Comparison of ENCODE assay signal across 9 cellular contexts in genomic region chr6:30907290-30907757, GRCh38. TPM values are rescaled to one million over a fixed set of nuclear protein-coding genes. Genes with fewer than 3 reads are reported as not detected.
DNase-seq lines count a peak whose midpoint lies in the region; ATAC-seq and TF ChIP-seq lines count a peak whose summit lies in the region.
"Not testable (repeated sequence)": the region's sequence is repeated elsewhere in the genome, so short reads cannot be mapped to it uniquely, and the experiment has no call there.
"Had no signal": no experiment of that assay in that cellular context is flagged by ENCODE, and none has a peak within 500 bp of the region (broad histone marks: within the 10 kb centered on the region; RNA-seq: fewer than 3 reads in every experiment).

No MANE protein-coding gene starts in this region.

- H3K36me3 Mint-ChIP-seq in CD8-positive, alpha-beta T cell: peaks cover 36% of the 10 kb centered on the region
- H3K36me3 Mint-ChIP-seq in activated naive CD8-positive, alpha-beta T cell: not testable (repeated sequence)
- peaks cover 11% of the 10 kb centered on the region for H3K36me3 Mint-ChIP-seq in mesothelial cell of epicardium

- not testable (repeated sequence) for ATAC-seq in CD8-positive, alpha-beta T cell

- not testable (repeated sequence) for DNase-seq in CD8-positive, alpha-beta T cell; NT2/D1 (ENCODE audit: low read depth, low spot score); fibroblast of lung (ENCODE audit: low read depth in 2 of 2); mesothelial cell of epicardium (ENCODE audit: low spot score in 2 of 2, unreplicated experiment in 2 of 2); smooth muscle cell (lab: John Stamatoyannopoulos, UW; ENCODE audit: unreplicated experiment)

- peaks cover 17% of the 10 kb centered on the region for H3F3A ChIP-seq in smooth muscle cell (ENCODE audit: low read depth)

- H3K9ac ChIP-seq in NT2/D1 (ENCODE audit: insufficient read length, low read depth) (peak overlapping the region; percentile 53), fibroblast of lung (ENCODE audit: insufficient read depth, low read length) (peak overlapping the region; percentile 13)
- H3K9ac ChIP-seq in smooth muscle cell (ENCODE audit: low read depth): not testable (repeated sequence)

- POLR2A ChIA-PET in CD8-positive, alpha-beta T cell (lab: Charles Lee): interaction anchor here (0.6 to 2.0 kb wide), 6 partner anchors 19 to 336 kb away, joined by 3 to 6 read pairs (median 4); partner anchors contain the start of genes ABCF1 and DDR1

- not testable (repeated sequence) for H3K27me3 ChIP-seq in CD8-positive, alpha-beta T cell (ENCODE audit: insufficient read depth, low read length); NT2/D1 (ENCODE audit: insufficient read depth, insufficient read length); fibroblast of lung (ENCODE audit: control insufficient read depth, insufficient read depth, low read length); smooth muscle cell (ENCODE audit: low read depth)

- 67% methylated on average over 15 of the region's 16 CpGs for WGBS in smooth muscle cell (ENCODE audit: low lambda C conversion rate)

- intact Hi-C loops in CD8-positive, alpha-beta T cell (cut with DNase I, micrococcal nuclease): loop anchor here (5.0 to 10.0 kb wide), 4 partner anchors 223 to 840 kb away; partner anchors contain the start of genes GNL1 (in 1 of the 2), MICA (in 1 of the 2), PPP1R11 (in 1 of the 2) and PPP1R18 (in 1 of the 2)

- not testable (repeated sequence) for H3K36me3 ChIP-seq in CD8-positive, alpha-beta T cell (ENCODE audit: insufficient read depth, low read length); fibroblast of lung (ENCODE audit: control insufficient read depth, insufficient read depth, low read length); smooth muscle cell (ENCODE audit: low read depth)
- H3K36me3 ChIP-seq in NT2/D1 (ENCODE audit: insufficient read depth, insufficient read length, low read length): peaks cover 35% of the 10 kb centered on the region

- H3K4me3 Mint-ChIP-seq in CD8-positive, alpha-beta T cell: peak overlapping the region; percentile 100
- H3K4me3 Mint-ChIP-seq in activated naive CD8-positive, alpha-beta T cell: peak overlapping the region; percentile 100
- H3K4me3 Mint-ChIP-seq in mesothelial cell of epicardium: peak overlapping the region; percentile 96

- H2AFZ ChIP-seq in fibroblast of lung (ENCODE audit: low read length): peak overlapping the region; percentile 80
- H2AFZ ChIP-seq in smooth muscle cell (ENCODE audit: low read depth): peak overlapping the region; percentile 97

- peaks cover 11% of the 10 kb centered on the region for H3K4me1 ChIP-seq in CD8-positive, alpha-beta T cell (ENCODE audit: insufficient read depth, low read length)
- H3K4me1 ChIP-seq in NT2/D1 (ENCODE audit: insufficient read depth, insufficient read length); fibroblast of lung (ENCODE audit: control insufficient read depth, extremely low read depth, insufficient read depth, low read length): not testable (repeated sequence)
- peaks cover 11% of the 10 kb centered on the region for H3K4me1 ChIP-seq in smooth muscle cell (ENCODE audit: low read depth)

- not testable (repeated sequence) for H3K27ac ChIP-seq in CD8-positive, alpha-beta T cell (ENCODE audit: low read depth, low read length)
- H3K27ac ChIP-seq in fibroblast of lung (ENCODE audit: insufficient read depth, low read length) (peak overlapping the region; percentile 13), smooth muscle cell (ENCODE audit: low read depth) (peak overlapping the region; percentile 74)

- H3K79me2 ChIP-seq in fibroblast of lung (ENCODE audit: control insufficient read depth, insufficient read depth, low read length) (peaks cover 10% of the 10 kb centered on the region), smooth muscle cell (ENCODE audit: low read depth) (peaks cover 12% of the 10 kb centered on the region)

- H3K4me2 ChIP-seq in fibroblast of lung (ENCODE audit: extremely low read depth, insufficient read depth, low read length) (peak overlapping the region; percentile 25), smooth muscle cell (peak overlapping the region; percentile 94)

- not testable (repeated sequence) for H3K9me3 ChIP-seq in CD8-positive, alpha-beta T cell (ENCODE audit: low read length); NT2/D1 (ENCODE audit: insufficient read depth, low read length); fibroblast of lung (ENCODE audit: control insufficient read depth, insufficient read depth, low read depth, low read length); smooth muscle cell (replicated peaks; ENCODE audit: low read depth)

- TF ChIP-seq CTCF in CD8-positive, alpha-beta T cell (IDR thresholded peaks at IDR 0.05); fibroblast of lung (conservative IDR thresholded peaks at IDR 0.05 in 1 of 2, IDR thresholded peaks at IDR 0.05 in 1 of 2; ENCODE audit: low read depth in 1 of 2, low read length in 2 of 2); mesothelial cell of epicardium (IDR thresholded peaks at IDR 0.05; ENCODE audit: unreplicated experiment); smooth muscle cell (IDR thresholded peaks at IDR 0.05; ENCODE audit: borderline replicate concordance, insufficient read depth, poor library complexity, severe bottlenecking): not testable (repeated sequence)

- not testable (repeated sequence) for H3K9me3 Mint-ChIP-seq in CD8-positive, alpha-beta T cell; activated naive CD8-positive, alpha-beta T cell (ENCODE audit: low read depth); mesothelial cell of epicardium

- CTCF ChIA-PET in CD8-positive, alpha-beta T cell (lab: Charles Lee): interaction anchor here (1.0 to 2.5 kb wide), 8 partner anchors 8 to 180 kb away, joined by 3 to 8 read pairs (median 4); partner anchors contain the start of gene DDR1

- H3K4me3 ChIP-seq in CD8-positive, alpha-beta T cell (ENCODE audit: low read depth, low read length): peak overlapping the region; percentile 84
- peak overlapping the region; percentile 73 for H3K4me3 ChIP-seq in NT2/D1 (ENCODE audit: insufficient read length, low read depth)
- H3K4me3 ChIP-seq in fibroblast of lung (replicated peaks in 1 of 4; ENCODE audit: control extremely low read depth in 1 of 4, insufficient read depth in 1 of 4, low read depth in 3 of 4, low read length in 4 of 4): peak overlapping the region; percentile 22 to 79 (median 42)
- H3K4me3 ChIP-seq in smooth muscle cell: peak overlapping the region; percentile 100

- H3K27ac Mint-ChIP-seq in CD8-positive, alpha-beta T cell; activated naive CD8-positive, alpha-beta T cell; mesothelial cell of epicardium: not testable (repeated sequence)

- H4K20me1 ChIP-seq in fibroblast of lung (ENCODE audit: control insufficient read depth, extremely low read depth, insufficient read depth, low read length); smooth muscle cell (ENCODE audit: low read depth): not testable (repeated sequence)

- peaks cover 24% of the 10 kb centered on the region for H3K4me1 Mint-ChIP-seq in CD8-positive, alpha-beta T cell (ENCODE audit: low read depth)
- H3K4me1 Mint-ChIP-seq in activated naive CD8-positive, alpha-beta T cell (ENCODE audit: low read depth): peaks cover 23% of the 10 kb centered on the region
- H3K4me1 Mint-ChIP-seq in mesothelial cell of epicardium: peaks cover 11% of the 10 kb centered on the region

- H3K27me3 Mint-ChIP-seq in CD8-positive, alpha-beta T cell (ENCODE audit: low read depth); activated naive CD8-positive, alpha-beta T cell; mesothelial cell of epicardium (ENCODE audit: low read depth): not testable (repeated sequence)

RNA-seq across cellular contexts. Expression of gene GTF2H4, which starts 0.7 kb away (rescaled TPM):
- 1 to 10 TPM; 7.0 to 7.5 TPM for total RNA-seq in CD8-positive, alpha-beta T cell
- total RNA-seq in fibroblast of lung: 8.7 and 12.2 TPM in 2 replicates
- polyA plus RNA-seq in fibroblast of lung: 15.3 and 25.3 TPM in 2 replicates
- 11.9 and 19.3 TPM in 2 replicates for polyA plus RNA-seq in fibroblast of lung (2012)
- 20.4 and 21.8 TPM in 2 replicates for polyA minus RNA-seq in fibroblast of lung (ENCODE audit: low replicate concordance)
- 62.1 to 65.4 TPM (median 62.2 TPM) in 3 replicates for total RNA-seq in mesothelial cell of epicardium
- total RNA-seq in smooth muscle cell: 15.6 and 24.8 TPM in 2 replicates
- 7.2 and 9.5 TPM in 2 replicates for polyA plus RNA-seq in smooth muscle cell

RNA-seq across cellular contexts. Expression of gene VARS2, which starts 6.7 kb away (rescaled TPM):
- total RNA-seq in CD8-positive, alpha-beta T cell: 10 to 100 TPM; 19.5 to 20.6 TPM
- total RNA-seq in fibroblast of lung (13.1 and 20.5 TPM in 2 replicates), mesothelial cell of epicardium (62.1 to 70.6 TPM (median 67.4 TPM) in 3 replicates), smooth muscle cell (15.1 and 18.4 TPM in 2 replicates)
- polyA plus RNA-seq in fibroblast of lung (6.8 and 11.4 TPM in 2 replicates), smooth muscle cell (15.4 and 19.6 TPM in 2 replicates)
- polyA plus RNA-seq in fibroblast of lung (2012): 8.9 and 18.5 TPM in 2 replicates
- 10.8 and 31.9 TPM in 2 replicates for polyA minus RNA-seq in fibroblast of lung (ENCODE audit: low replicate concordance)

RNA-seq across cellular contexts. Expression of gene DDR1, which starts 23.0 kb away (rescaled TPM):
- 1 to 10 TPM; 5.9 to 8.0 TPM for total RNA-seq in CD8-positive, alpha-beta T cell
- total RNA-seq in fibroblast of lung (16.7 and 17.5 TPM in 2 replicates), mesothelial cell of epicardium (344 to 351 TPM (median 349 TPM) in 3 replicates), smooth muscle cell (30.7 and 82.6 TPM in 2 replicates)
- polyA plus RNA-seq in fibroblast of lung (6.2 and 10.9 TPM in 2 replicates), smooth muscle cell (23.8 and 77.3 TPM in 2 replicates)
- 10.7 and 18.4 TPM in 2 replicates for polyA plus RNA-seq in fibroblast of lung (2012)
- 14.7 and 61.1 TPM in 2 replicates for polyA minus RNA-seq in fibroblast of lung (ENCODE audit: low replicate concordance)

RNA-seq across cellular contexts. Expression of gene SFTA2, which starts 24.6 kb away (rescaled TPM):
- not detected for total RNA-seq in CD8-positive, alpha-beta T cell
- total RNA-seq in fibroblast of lung (not detected in 2 replicates), mesothelial cell of epicardium (not detected in 3 replicates), smooth muscle cell (not detected in 2 replicates)
- polyA plus RNA-seq in fibroblast of lung (not detected in 2 replicates), smooth muscle cell (not detected in 2 replicates)
- polyA plus RNA-seq in fibroblast of lung (2012): not detected in 2 replicates
- polyA minus RNA-seq in fibroblast of lung (ENCODE audit: low replicate concordance): not detected in 2 replicates
- total RNA-seq: activated CD8-positive, alpha-beta memory T cell treated with anti-CD3 and anti-CD28 coated beads for 36 hours; cerebellum had no signal
- polyA plus RNA-seq: keratinocyte had no signal

RNA-seq across cellular contexts. Expression of gene MUCL3, which starts 33.4 kb away (rescaled TPM):
- total RNA-seq in CD8-positive, alpha-beta T cell: not detected
- total RNA-seq in fibroblast of lung (not detected in 2 replicates), mesothelial cell of epicardium (not detected in 3 replicates), smooth muscle cell (0.31 TPM in 1 of 2 replicates, not detected in the other)
- polyA plus RNA-seq in fibroblast of lung (0.01 TPM in 1 of 2 replicates, not detected in the other), smooth muscle cell (not detected in 2 replicates)
- polyA plus RNA-seq in fibroblast of lung (2012): not detected in 2 replicates
- not detected in 2 replicates for polyA minus RNA-seq in fibroblast of lung (ENCODE audit: low replicate concordance)
- total RNA-seq: activated CD8-positive, alpha-beta memory T cell treated with anti-CD3 and anti-CD28 coated beads for 36 hours; cerebellum had no signal
- polyA plus RNA-seq: keratinocyte had no signal

Comparison
In these comparisons a context has a peak if more than half of its experiments do, and no peak if none do; other contexts are left out.
1. H3K4me3 ChIP-seq: peak in every context shown above with its lines; median percentile 100 in smooth muscle cell; 84 in CD8-positive, alpha-beta T cell; 73 in NT2/D1; 42 in fibroblast of lung.